Comparison of ENCODE assay signal across 8 cellular contexts in genomic region chr20:2750343-2751251, GRCh38. TPM values are rescaled to one million over a fixed set of nuclear protein-coding genes. Genes with fewer than 3 reads are reported as not detected.
DNase-seq lines count a peak whose midpoint lies in the region; ATAC-seq and TF ChIP-seq lines count a peak whose summit lies in the region.

No MANE protein-coding gene starts in this region.

- H3K9me3 ChIP-seq in left ventricle myocardium inferior (replicated peaks): no peaks in the 10 kb centered on the region

- no peak overlapping the region for H3K27ac Mint-ChIP-seq in stimulated activated naive CD8-positive, alpha-beta T cell treated with anti-CD3 and anti-CD28 coated beads, Interleukin-15, Interleukin-2, amounts not matched to agents 100 ng/mL and 50 ng/mL, for 24 hours
- no peak overlapping the region for H3K27ac Mint-ChIP-seq in activated CD4-positive, alpha-beta memory T cell treated with anti-CD3 and anti-CD28 coated beads for 36 hours

- peaks cover 39% of the 10 kb centered on the region for H3K4me1 Mint-ChIP-seq in stimulated activated naive CD8-positive, alpha-beta T cell treated with anti-CD3 and anti-CD28 coated beads, Interleukin-15, Interleukin-2, amounts not matched to agents 100 ng/mL and 50 ng/mL, for 24 hours (ENCODE audit: low read depth)
- H3K4me1 Mint-ChIP-seq in activated CD4-positive, alpha-beta memory T cell treated with anti-CD3 and anti-CD28 coated beads for 36 hours (ENCODE audit: low read depth): peaks cover 34% of the 10 kb centered on the region

- H3K4me3 ChIP-seq in left ventricle myocardium inferior: peak overlapping the region; percentile 64

- peak overlapping the region; percentile 70 for H3K4me3 Mint-ChIP-seq in stimulated activated naive CD8-positive, alpha-beta T cell treated with anti-CD3 and anti-CD28 coated beads, Interleukin-15, Interleukin-2, amounts not matched to agents 100 ng/mL and 50 ng/mL, for 24 hours
- H3K4me3 Mint-ChIP-seq in activated CD4-positive, alpha-beta memory T cell treated with anti-CD3 and anti-CD28 coated beads for 36 hours: peak overlapping the region; percentile 61

- H3K36me3 Mint-ChIP-seq in stimulated activated naive CD8-positive, alpha-beta T cell treated with anti-CD3 and anti-CD28 coated beads, Interleukin-15, Interleukin-2, amounts not matched to agents 100 ng/mL and 50 ng/mL, for 24 hours (ENCODE audit: low read depth): no peaks in the 10 kb centered on the region
- no peaks in the 10 kb centered on the region for H3K36me3 Mint-ChIP-seq in activated CD4-positive, alpha-beta memory T cell treated with anti-CD3 and anti-CD28 coated beads for 36 hours

- H3K4me1 ChIP-seq in left ventricle myocardium inferior: peaks cover 34% of the 10 kb centered on the region

- ATAC-seq in stimulated activated naive CD8-positive, alpha-beta T cell treated with anti-CD3 and anti-CD28 coated beads, Interleukin-15, Interleukin-2, amounts not matched to agents 100 U/mL and 50 U/mL, for 24 hours: no peak
- ATAC-seq in sciatic nerve (peak; percentile 79), HG02610 (IDR thresholded peaks at IDR 0.05; ENCODE audit: unreplicated experiment) (no peak)

- POLR2A ChIA-PET in activated CD4-positive, alpha-beta memory T cell treated with anti-CD3 and anti-CD28 coated beads for 36 hours (lab: Charles Lee): interaction anchor here (0.6 kb wide), 1 partner anchor 69 kb away, joined by 3 read pairs; no protein-coding TSS in a partner anchor

- TF ChIP-seq CTCF in left ventricle myocardium inferior (IDR thresholded peaks at IDR 0.05; ENCODE audit: borderline replicate concordance): no peak

- no peaks in the 10 kb centered on the region for H3K36me3 ChIP-seq in left ventricle myocardium inferior

- no peak overlapping the region for H3K27ac ChIP-seq in left ventricle myocardium inferior (replicated peaks)

- CTCF ChIA-PET in activated CD4-positive, alpha-beta memory T cell treated with anti-CD3 and anti-CD28 coated beads for 36 hours (lab: Charles Lee): interaction anchor here (1.4 to 5.2 kb wide), 4 partner anchors 9 to 63 kb away, joined by 3 to 43 read pairs (median 25); no protein-coding TSS in a partner anchor

- intact Hi-C loops in activated CD4-positive, alpha-beta memory T cell treated with anti-CD3 and anti-CD28 coated beads for 36 hours (cut with micrococcal nuclease): loop anchor here (2.0 to 10.0 kb wide), 3 partner anchors 62 to 234 kb away; no protein-coding TSS in a partner anchor
- intact Hi-C loops in left ventricle myocardium inferior (cut with micrococcal nuclease): loop anchor here (5.0 kb wide), 1 partner anchor 252 kb away; no protein-coding TSS in a partner anchor
- intact Hi-C loops in sciatic nerve (cut with DNase I): loop anchor here (5.0 kb wide), 1 partner anchor 1043 kb away; no protein-coding TSS in a partner anchor

- peaks cover 28% of the 10 kb centered on the region for H3K27me3 Mint-ChIP-seq in stimulated activated naive CD8-positive, alpha-beta T cell treated with anti-CD3 and anti-CD28 coated beads, Interleukin-15, Interleukin-2, amounts not matched to agents 100 ng/mL and 50 ng/mL, for 24 hours
- H3K27me3 Mint-ChIP-seq in activated CD4-positive, alpha-beta memory T cell treated with anti-CD3 and anti-CD28 coated beads for 36 hours: peaks cover 23% of the 10 kb centered on the region

- H3K27me3 ChIP-seq in left ventricle myocardium inferior (ENCODE audit: low read depth): peaks cover 71% of the 10 kb centered on the region

- H3K9me3 Mint-ChIP-seq in stimulated activated naive CD8-positive, alpha-beta T cell treated with anti-CD3 and anti-CD28 coated beads, Interleukin-15, Interleukin-2, amounts not matched to agents 100 ng/mL and 50 ng/mL, for 24 hours: no peaks in the 10 kb centered on the region
- no peaks in the 10 kb centered on the region for H3K9me3 Mint-ChIP-seq in activated CD4-positive, alpha-beta memory T cell treated with anti-CD3 and anti-CD28 coated beads for 36 hours

- no peak for DNase-seq in stimulated activated naive CD8-positive, alpha-beta T cell treated with anti-CD3 and anti-CD28 coated beads, Interleukin-15, Interleukin-2, amounts not matched to agents 100 U/mL and 50 U/mL, for 24 hours
- peak; percentile 27 for DNase-seq in activated CD4-positive, alpha-beta memory T cell treated with anti-CD3 and anti-CD28 coated beads for 36 hours
- no peak for DNase-seq in left ventricle myocardium inferior
- DNase-seq in sciatic nerve (ENCODE audit: low spot score): no peak
- DNase-seq in central memory CD4-positive, alpha-beta T cell: no peak
- DNase-seq in cerebellar nuclear complex (lab: John Stamatoyannopoulos, UW): no peak

RNA-seq across cellular contexts. Expression of gene CPXM1, which starts 49.8 kb away (rescaled TPM):
- total RNA-seq in activated CD4-positive, alpha-beta memory T cell treated with anti-CD3 and anti-CD28 coated beads for 36 hours: 1 to 10 TPM; 2.3 to 2.9 TPM
- total RNA-seq in left ventricle myocardium inferior (0.69 TPM), sciatic nerve (5.9 TPM)

RNA-seq across cellular contexts. Expression of gene EBF4, which starts 58.0 kb away (rescaled TPM):
- total RNA-seq in activated CD4-positive, alpha-beta memory T cell treated with anti-CD3 and anti-CD28 coated beads for 36 hours: 1 to 10 TPM; 5.9 to 6.6 TPM
- 4.9 TPM for total RNA-seq in left ventricle myocardium inferior
- 15.3 TPM for total RNA-seq in sciatic nerve
